Comparison of ENCODE assay signal across 19 cellular contexts in the genomic region with DNA sequence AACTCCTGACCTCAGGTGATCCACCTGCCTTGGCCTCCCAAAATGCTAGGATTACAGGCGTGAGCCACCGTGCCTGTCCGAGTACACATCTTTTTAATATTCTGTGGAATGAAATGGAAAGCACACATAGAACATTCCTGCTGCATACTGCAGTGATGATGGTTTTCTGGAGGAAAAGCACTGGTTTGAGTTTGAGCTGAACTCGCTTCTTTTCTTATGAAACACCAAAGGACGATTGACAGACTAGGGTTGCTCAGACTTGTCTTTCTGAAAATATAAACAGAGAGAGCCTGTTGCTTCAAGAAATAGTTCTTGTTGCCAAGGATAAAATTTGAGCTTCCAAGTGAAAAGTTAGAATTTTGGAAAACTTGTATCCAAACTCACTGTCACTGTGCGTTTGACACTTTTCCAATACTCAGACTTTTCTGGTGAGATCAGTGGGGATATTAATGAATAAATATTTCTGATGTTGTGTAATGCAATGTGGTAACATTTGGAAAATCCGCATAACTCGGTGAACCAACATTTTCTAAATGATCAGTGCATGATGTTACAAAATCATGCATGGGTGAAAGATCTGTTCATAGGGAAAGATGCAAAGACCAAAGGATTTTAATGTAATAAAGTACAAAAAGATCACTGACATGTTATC. TPM values are rescaled to one million over a fixed set of nuclear protein-coding genes. Genes with fewer than 3 reads are reported as not detected.
DNase-seq lines count a peak whose midpoint lies in the region; ATAC-seq, FAIRE-seq and TF ChIP-seq lines count a peak whose summit lies in the region.
"Had no signal": no experiment of that assay in that cellular context is flagged by ENCODE, and none has a peak within 500 bp of the region (broad histone marks: within the 10 kb centered on the region; RNA-seq: fewer than 3 reads in every experiment).

No MANE protein-coding gene starts in this region.

- H3K27me3 Mint-ChIP-seq in T-cell, result no peaks in the 10 kb centered on the region

- H3K27ac ChIP-seq in foreskin keratinocyte, result no peak overlapping the region
- H3K27ac ChIP-seq in HepG2 (ENCODE audit: extremely low read length, insufficient read depth, low read length), result no peak overlapping the region
- H3K27ac ChIP-seq: SK-N-MC had no signal

- H3K79me2 ChIP-seq in HepG2 (ENCODE audit: insufficient read depth, low read length), result no peaks in the 10 kb centered on the region

- TF ChIP-seq EP300 in HepG2 (IDR thresholded peaks at IDR 0.05; ENCODE audit: low read depth in 2 of 2, low read length in 2 of 2) (no peak), HepG2 (CRISPR knock-in tag; IDR thresholded peaks at IDR 0.05; ENCODE audit: borderline replicate concordance) (no peak)

- no peak overlapping the region for H2AFZ ChIP-seq in HepG2 (ENCODE audit: low read length)

- peak overlapping the region; percentile 62 for H3K9ac ChIP-seq in adipocyte (ENCODE audit: low read length)
- no peak overlapping the region for H3K9ac ChIP-seq in HepG2 (ENCODE audit: insufficient read depth, low read depth, low read length)

- H3K4me1 ChIP-seq in adipocyte (ENCODE audit: control insufficient read depth, insufficient read depth, low read length) (peaks cover 27% of the 10 kb centered on the region), foreskin keratinocyte (no peaks in the 10 kb centered on the region), HepG2 (ENCODE audit: insufficient read depth, low read length) (no peaks in the 10 kb centered on the region)
- H3K4me1 ChIP-seq: Caco-2 had no signal

- no peak overlapping the region for H3K4me3 Mint-ChIP-seq in T-cell
- H3K4me3 Mint-ChIP-seq: H9 had no signal

- H3K9me3 ChIP-seq in adipocyte (ENCODE audit: control insufficient read depth, low read length) (no peaks in the 10 kb centered on the region), HepG2 (ENCODE audit: low read length) (no peaks in the 10 kb centered on the region)
- H3K9me3 ChIP-seq: Caco-2 had no signal

- no peaks in the 10 kb centered on the region for H3K9me3 Mint-ChIP-seq in T-cell

- DNase-seq in AG09309 (ENCODE audit: low read depth) (peak; percentile 8), adipocyte (ENCODE audit: low read depth) (no peak), foreskin keratinocyte (peak; percentile 5 to 48), sciatic nerve (ENCODE audit: low spot score) (no peak), T-cell (no peak), glomerular visceral epithelial cell (ENCODE audit: extremely low spot score) (no peak), HepG2 (ENCODE audit: low spot score) (no peak)
- DNase-seq: 8988T, AML-193, Caco-2, DMS53, H9, MG63, NCI-H1092 treated with DMSO at 0.1 percent for 48 hours, NCI-H1694, NCI-H2107, NCI-H748 treated with DMSO at 0.1 percent for 48 hours had no signal

- no peak overlapping the region for H3K4me2 ChIP-seq in HepG2 (ENCODE audit: low read depth, low read length)

- ATAC-seq in foreskin keratinocyte (no peak), sciatic nerve (peak; percentile 80), GM21825 (IDR thresholded peaks at IDR 0.05; ENCODE audit: unreplicated experiment) (no peak), T-cell (replicated peaks in 1 of 4) (no peak), HepG2 (no peak)

- no peak for TF ChIP-seq RAD21 in HepG2 (CRISPR knock-in tag; IDR thresholded peaks at IDR 0.05)

- no peak for FAIRE-seq in HepG2 (lab: Jason Lieb, UNC)

- in situ Hi-C loops in HepG2 (cut with HindIII; ENCODE audit: extremely low pct_ligation_motif_present, low pct_unique_long_range_greater_than_20kb), result no loop called here

- CTCF ChIA-PET in T-cell (lab: Charles Lee) (no interaction called here), HepG2 (lab: Yijun Ruan, JAX; ENCODE audit: low intra/inter-chr PET ratio, low total read pairs) (no interaction called here)

- no peak overlapping the region for H3K4me3 ChIP-seq in AG09309 (ENCODE audit: control insufficient read depth, low read depth, low read length)
- H3K4me3 ChIP-seq in adipocyte (ENCODE audit: low read length), result peak overlapping the region; percentile 56
- no peak overlapping the region for H3K4me3 ChIP-seq in HepG2 (replicated peaks in 1 of 3; ENCODE audit: insufficient read depth in 1 of 3, low read depth in 2 of 3, low read length in 3 of 3)
- H3K4me3 ChIP-seq: MG63, SK-N-MC had no signal

- POLR2A ChIA-PET in T-cell (lab: Charles Lee) (interaction anchor here in 1 of 2 donors (0.7 kb wide), 1 partner anchor 48 kb away, joined by 5 read pairs; no protein-coding TSS in a partner anchor), HepG2 (lab: Yijun Ruan, JAX) (no interaction called here)

- H3K36me3 Mint-ChIP-seq in T-cell, result peaks cover 23% of the 10 kb centered on the region

- no peaks in the 10 kb centered on the region for H4K20me1 ChIP-seq in HepG2 (ENCODE audit: insufficient read depth, low read length)

- BruUV-seq in HepG2 (replicated peaks; lab: Mats Ljungman, UMichigan), result no TSS peak

- no peaks in the 10 kb centered on the region for H3K36me3 ChIP-seq in adipocyte (ENCODE audit: control insufficient read depth, insufficient read depth, low read length, severe bottlenecking)
- peaks cover 0 to 2% of the 10 kb centered on the region in 2 experiments; a peak in 1 of 5 replicates for H3K36me3 ChIP-seq in HepG2 (replicated peaks in 1 of 2; ENCODE audit: control insufficient read depth in 1 of 2, insufficient read depth in 2 of 2, low read length in 2 of 2)
- H3K36me3 ChIP-seq: MG63 had no signal

- no peak overlapping the region for H3K27ac Mint-ChIP-seq in T-cell
- H3K27ac Mint-ChIP-seq: H9 had no signal

- WGBS in HepG2 (ENCODE audit: low lambda C conversion rate), result 87% methylated on average over 8 of the region's 8 CpGs

- peaks cover 3 to 4% (median 3%) of the 10 kb centered on the region in 3 donors for H3K4me1 Mint-ChIP-seq in T-cell
- H3K4me1 Mint-ChIP-seq: H9 had no signal

- H3K27me3 ChIP-seq in adipocyte (replicated peaks; ENCODE audit: control insufficient read depth, insufficient read depth, low read length), result no peaks in the 10 kb centered on the region
- H3K27me3 ChIP-seq in foreskin keratinocyte, result no peaks in the 10 kb centered on the region
- no peaks in the 10 kb centered on the region for H3K27me3 ChIP-seq in HepG2 (ENCODE audit: control insufficient read depth in 1 of 2, insufficient read depth in 2 of 2, low read length in 2 of 2)
- H3K27me3 ChIP-seq: MG63 had no signal

- intact Hi-C loops in sciatic nerve (cut with DNase I), result no loop called here
- intact Hi-C loops in HepG2 (cut with micrococcal nuclease; ENCODE audit: unreplicated experiment), result no loop called here

- TF ChIP-seq POLR2A in HepG2 (IDR thresholded peaks at IDR 0.05; ENCODE audit: insufficient read depth in 1 of 2, low read depth in 2 of 2, low read length in 2 of 2), result no peak

- TF ChIP-seq CTCF in AG09309 (IDR thresholded peaks at IDR 0.05; ENCODE audit: control insufficient read depth, insufficient read depth, low read depth, low read length, missing control alignments), result no peak
- TF ChIP-seq CTCF in foreskin keratinocyte (conservative IDR thresholded peaks at IDR 0.05), result no peak
- TF ChIP-seq CTCF in HepG2 (CRISPR knock-in tag; IDR thresholded peaks at IDR 0.05), result no peak

RNA-seq across cellular contexts. Expression of a gene that starts 15.0 kb away (rescaled TPM):
- total RNA-seq in foreskin keratinocyte, result 4.4 and 4.7 TPM in 2 replicates
- 1.8 TPM in 2 replicates for polyA plus RNA-seq in foreskin keratinocyte
- 11.2 TPM for total RNA-seq in sciatic nerve
- 1 to 10 TPM; 5.7 to 7.6 (median 6.7) TPM for total RNA-seq in T-cell
- total RNA-seq in HepG2 (2016; rRNA removed; fragmentation: Illumina TruSeq; extraction: Trizol), result 2.6 and 4.4 TPM in 2 replicates
- total RNA-seq in HepG2 (2016; cell fraction: cytosol; rRNA removed; fragmentation: Illumina TruSeq; extraction: Trizol; ENCODE audit: low read depth), result 2.1 and 2.2 TPM in 2 replicates
- 2.2 and 4.0 TPM in 2 replicates for total RNA-seq in HepG2 (2016; cell fraction: insoluble cytoplasmic fraction; rRNA removed; fragmentation: Illumina TruSeq; extraction: Trizol)
- total RNA-seq in HepG2 (2016; cell fraction: membrane; rRNA removed; fragmentation: Illumina TruSeq; extraction: Trizol), result 2.5 and 3.6 TPM in 2 replicates
- total RNA-seq in HepG2 (2016; cell fraction: nucleus; rRNA removed; fragmentation: Illumina TruSeq; extraction: Trizol), result 3.9 and 4.6 TPM in 2 replicates
- 2.2 and 2.4 TPM in 2 replicates for polyA plus RNA-seq in HepG2 (2011; rRNA removed)
- 1.8 and 1.9 TPM in 2 replicates for polyA plus RNA-seq in HepG2 (2011; cell fraction: cytosol; rRNA removed)
- polyA plus RNA-seq in HepG2 (2011; cell fraction: nucleus; rRNA removed), result 3.2 and 4.1 TPM in 2 replicates
- 1.9 and 2.7 TPM in 2 replicates for polyA plus RNA-seq in HepG2 (2012)
- polyA plus RNA-seq in HepG2 (2016; cell fraction: cytosol; fragmentation: Illumina TruSeq; extraction: Trizol; ENCODE audit: low read depth), result 1.0 and 1.5 TPM in 2 replicates
- polyA plus RNA-seq in HepG2 (2016; cell fraction: insoluble cytoplasmic fraction; fragmentation: Illumina TruSeq; extraction: Trizol; ENCODE audit: low read depth), result 1.4 and 1.8 TPM in 2 replicates
- 2.2 TPM in 2 replicates for polyA plus RNA-seq in HepG2 (2016; cell fraction: membrane; fragmentation: Illumina TruSeq; extraction: Trizol; ENCODE audit: low read depth)
- polyA plus RNA-seq in HepG2 (2016; cell fraction: nucleus; fragmentation: Illumina TruSeq; extraction: Trizol; ENCODE audit: insufficient read depth, low read depth), result 5.5 and 6.9 TPM in 2 replicates
- 2.7 and 3.5 TPM in 2 replicates for polyA minus RNA-seq in HepG2 (2011; rRNA and poly(A)+ RNA removed; ENCODE audit: low replicate concordance)
- polyA minus RNA-seq in HepG2 (2011; cell fraction: cytosol; rRNA and poly(A)+ RNA removed), result 1.4 and 2.6 TPM in 2 replicates
- 8.1 and 9.9 TPM in 2 replicates for polyA minus RNA-seq in HepG2 (2011; cell fraction: nucleus; rRNA and poly(A)+ RNA removed)

RNA-seq across cellular contexts. Expression of a gene that starts 15.2 kb away (rescaled TPM):
- total RNA-seq in foreskin keratinocyte (18.0 and 19.6 TPM in 2 replicates), sciatic nerve (36.6 TPM), T-cell (10 to 100 TPM; 15.8 to 19.7 (median 18.7) TPM), HepG2 (2016; rRNA removed; fragmentation: Illumina TruSeq; extraction: Trizol) (45.2 and 48.2 TPM in 2 replicates)
- polyA plus RNA-seq in foreskin keratinocyte (26.3 and 28.3 TPM in 2 replicates), HepG2 (2011; rRNA removed) (22.5 and 28.8 TPM in 2 replicates)
- total RNA-seq in HepG2 (2016; cell fraction: cytosol; rRNA removed; fragmentation: Illumina TruSeq; extraction: Trizol; ENCODE audit: low read depth), result 182 and 196 TPM in 2 replicates
- total RNA-seq in HepG2 (2016; cell fraction: insoluble cytoplasmic fraction; rRNA removed; fragmentation: Illumina TruSeq; extraction: Trizol), result 45.7 and 49.4 TPM in 2 replicates
- total RNA-seq in HepG2 (2016; cell fraction: membrane; rRNA removed; fragmentation: Illumina TruSeq; extraction: Trizol), result 127 and 132 TPM in 2 replicates
- total RNA-seq in HepG2 (2016; cell fraction: nucleus; rRNA removed; fragmentation: Illumina TruSeq; extraction: Trizol), result 14.9 and 18.9 TPM in 2 replicates
- polyA plus RNA-seq in HepG2 (2011; cell fraction: cytosol; rRNA removed), result 13.4 and 24.1 TPM in 2 replicates
- polyA plus RNA-seq in HepG2 (2011; cell fraction: nucleus; rRNA removed), result 5.7 and 6.2 TPM in 2 replicates
- polyA plus RNA-seq in HepG2 (2012), result 34.3 and 43.7 TPM in 2 replicates
- polyA plus RNA-seq in HepG2 (2016; cell fraction: cytosol; fragmentation: Illumina TruSeq; extraction: Trizol; ENCODE audit: low read depth), result 234 and 253 TPM in 2 replicates
- polyA plus RNA-seq in HepG2 (2016; cell fraction: insoluble cytoplasmic fraction; fragmentation: Illumina TruSeq; extraction: Trizol; ENCODE audit: low read depth), result 43.8 and 48.4 TPM in 2 replicates
- polyA plus RNA-seq in HepG2 (2016; cell fraction: membrane; fragmentation: Illumina TruSeq; extraction: Trizol; ENCODE audit: low read depth), result 121 and 145 TPM in 2 replicates
- 27.4 and 30.9 TPM in 2 replicates for polyA plus RNA-seq in HepG2 (2016; cell fraction: nucleus; fragmentation: Illumina TruSeq; extraction: Trizol; ENCODE audit: insufficient read depth, low read depth)
- 1.9 and 2.1 TPM in 2 replicates for polyA minus RNA-seq in HepG2 (2011; rRNA and poly(A)+ RNA removed; ENCODE audit: low replicate concordance)
- polyA minus RNA-seq in HepG2 (2011; cell fraction: cytosol; rRNA and poly(A)+ RNA removed), result 3.4 and 7.3 TPM in 2 replicates
- polyA minus RNA-seq in HepG2 (2011; cell fraction: nucleus; rRNA and poly(A)+ RNA removed), result 10.8 and 11.4 TPM in 2 replicates

RNA-seq across cellular contexts. Expression of a gene that starts 17.2 kb away (rescaled TPM):
- not detected in 2 replicates for total RNA-seq in foreskin keratinocyte
- 0.02 TPM in 1 of 2 replicates, not detected in the other for polyA plus RNA-seq in foreskin keratinocyte
- 0.31 TPM for total RNA-seq in sciatic nerve
- 1 to 10 TPM in 2 of 5 donors, under 1 TPM in 3; 0.20 to 1.7 (median 0.88) TPM for total RNA-seq in T-cell
- total RNA-seq in HepG2 (2016; rRNA removed; fragmentation: Illumina TruSeq; extraction: Trizol), result 0.15 and 0.24 TPM in 2 replicates
- not detected in 2 replicates for total RNA-seq in HepG2 (2016; cell fraction: cytosol; rRNA removed; fragmentation: Illumina TruSeq; extraction: Trizol; ENCODE audit: low read depth)
- total RNA-seq in HepG2 (2016; cell fraction: insoluble cytoplasmic fraction; rRNA removed; fragmentation: Illumina TruSeq; extraction: Trizol), result 0.11 TPM in 1 of 2 replicates, not detected in the other
- total RNA-seq in HepG2 (2016; cell fraction: membrane; rRNA removed; fragmentation: Illumina TruSeq; extraction: Trizol), result 0.06 TPM in 1 of 2 replicates, not detected in the other
- total RNA-seq in HepG2 (2016; cell fraction: nucleus; rRNA removed; fragmentation: Illumina TruSeq; extraction: Trizol), result 0.28 TPM in 1 of 2 replicates, not detected in the other
- polyA plus RNA-seq in HepG2 (2011; rRNA removed), result 0.14 and 0.21 TPM in 2 replicates
- polyA plus RNA-seq in HepG2 (2011; cell fraction: cytosol; rRNA removed), result 0.04 and 0.05 TPM in 2 replicates
- polyA plus RNA-seq in HepG2 (2011; cell fraction: nucleus; rRNA removed), result 0.24 and 0.28 TPM in 2 replicates
- polyA plus RNA-seq in HepG2 (2012), result 0.32 and 0.42 TPM in 2 replicates
- 0.03 TPM in 1 of 2 replicates, not detected in the other for polyA plus RNA-seq in HepG2 (2016; cell fraction: cytosol; fragmentation: Illumina TruSeq; extraction: Trizol; ENCODE audit: low read depth)
- polyA plus RNA-seq in HepG2 (2016; cell fraction: insoluble cytoplasmic fraction; fragmentation: Illumina TruSeq; extraction: Trizol; ENCODE audit: low read depth), result 0.09 and 0.15 TPM in 2 replicates
- polyA plus RNA-seq in HepG2 (2016; cell fraction: membrane; fragmentation: Illumina TruSeq; extraction: Trizol; ENCODE audit: low read depth), result 0.07 TPM in 1 of 2 replicates, not detected in the other
- 0.53 and 0.57 TPM in 2 replicates for polyA plus RNA-seq in HepG2 (2016; cell fraction: nucleus; fragmentation: Illumina TruSeq; extraction: Trizol; ENCODE audit: insufficient read depth, low read depth)
- 0.80 and 1.0 TPM in 2 replicates for polyA minus RNA-seq in HepG2 (2011; rRNA and poly(A)+ RNA removed; ENCODE audit: low replicate concordance)
- polyA minus RNA-seq in HepG2 (2011; cell fraction: cytosol; rRNA and poly(A)+ RNA removed), result not detected in 2 replicates
- polyA minus RNA-seq in HepG2 (2011; cell fraction: nucleus; rRNA and poly(A)+ RNA removed), result 0.37 and 0.39 TPM in 2 replicates

RNA-seq across cellular contexts. Expression of a gene that starts 34.9 kb away (rescaled TPM):
- total RNA-seq in foreskin keratinocyte, result 4.2 and 4.5 TPM in 2 replicates
- 7.8 and 8.5 TPM in 2 replicates for polyA plus RNA-seq in foreskin keratinocyte
- 10.8 TPM for total RNA-seq in sciatic nerve
- total RNA-seq in T-cell, result 10 to 100 TPM; 12.4 to 15.3 (median 13.9) TPM
- total RNA-seq in HepG2 (2016; rRNA removed; fragmentation: Illumina TruSeq; extraction: Trizol), result 4.8 and 5.3 TPM in 2 replicates
- 10.8 and 12.2 TPM in 2 replicates for total RNA-seq in HepG2 (2016; cell fraction: cytosol; rRNA removed; fragmentation: Illumina TruSeq; extraction: Trizol; ENCODE audit: low read depth)
- total RNA-seq in HepG2 (2016; cell fraction: insoluble cytoplasmic fraction; rRNA removed; fragmentation: Illumina TruSeq; extraction: Trizol), result 2.9 and 3.7 TPM in 2 replicates
- 3.9 and 5.2 TPM in 2 replicates for total RNA-seq in HepG2 (2016; cell fraction: membrane; rRNA removed; fragmentation: Illumina TruSeq; extraction: Trizol)
- 2.9 and 5.1 TPM in 2 replicates for total RNA-seq in HepG2 (2016; cell fraction: nucleus; rRNA removed; fragmentation: Illumina TruSeq; extraction: Trizol)
- 4.3 and 5.5 TPM in 2 replicates for polyA plus RNA-seq in HepG2 (2011; rRNA removed)
- polyA plus RNA-seq in HepG2 (2011; cell fraction: cytosol; rRNA removed), result 3.5 and 5.8 TPM in 2 replicates
- 1.6 and 3.2 TPM in 2 replicates for polyA plus RNA-seq in HepG2 (2011; cell fraction: nucleus; rRNA removed)
- 2.2 and 6.4 TPM in 2 replicates for polyA plus RNA-seq in HepG2 (2012)
- polyA plus RNA-seq in HepG2 (2016; cell fraction: cytosol; fragmentation: Illumina TruSeq; extraction: Trizol; ENCODE audit: low read depth), result 5.6 and 5.8 TPM in 2 replicates
- polyA plus RNA-seq in HepG2 (2016; cell fraction: insoluble cytoplasmic fraction; fragmentation: Illumina TruSeq; extraction: Trizol; ENCODE audit: low read depth), result 6.1 and 6.6 TPM in 2 replicates
- polyA plus RNA-seq in HepG2 (2016; cell fraction: membrane; fragmentation: Illumina TruSeq; extraction: Trizol; ENCODE audit: low read depth), result 5.2 and 6.0 TPM in 2 replicates
- polyA plus RNA-seq in HepG2 (2016; cell fraction: nucleus; fragmentation: Illumina TruSeq; extraction: Trizol; ENCODE audit: insufficient read depth, low read depth), result 5.7 and 7.0 TPM in 2 replicates
- 1.6 and 1.8 TPM in 2 replicates for polyA minus RNA-seq in HepG2 (2011; rRNA and poly(A)+ RNA removed; ENCODE audit: low replicate concordance)
- 1.3 and 2.1 TPM in 2 replicates for polyA minus RNA-seq in HepG2 (2011; cell fraction: cytosol; rRNA and poly(A)+ RNA removed)
- polyA minus RNA-seq in HepG2 (2011; cell fraction: nucleus; rRNA and poly(A)+ RNA removed), result 8.0 and 9.6 TPM in 2 replicates

RNA-seq across cellular contexts. Expression of a gene that starts 35.1 kb away (rescaled TPM):
- total RNA-seq in foreskin keratinocyte (30.4 and 36.1 TPM in 2 replicates), sciatic nerve (45.6 TPM), T-cell (10 to 100 TPM; 23.5 to 62.9 (median 58.3) TPM), HepG2 (2016; rRNA removed; fragmentation: Illumina TruSeq; extraction: Trizol) (18.7 and 64.6 TPM in 2 replicates)
- polyA plus RNA-seq in foreskin keratinocyte (29.6 and 34.4 TPM in 2 replicates), HepG2 (2011; rRNA removed) (113 and 120 TPM in 2 replicates)
- total RNA-seq in HepG2 (2016; cell fraction: cytosol; rRNA removed; fragmentation: Illumina TruSeq; extraction: Trizol; ENCODE audit: low read depth), result 7.7 and 10.2 TPM in 2 replicates
- total RNA-seq in HepG2 (2016; cell fraction: insoluble cytoplasmic fraction; rRNA removed; fragmentation: Illumina TruSeq; extraction: Trizol), result 17.1 and 62.4 TPM in 2 replicates
- 13.7 and 16.5 TPM in 2 replicates for total RNA-seq in HepG2 (2016; cell fraction: membrane; rRNA removed; fragmentation: Illumina TruSeq; extraction: Trizol)
- 78.4 and 82.0 TPM in 2 replicates for total RNA-seq in HepG2 (2016; cell fraction: nucleus; rRNA removed; fragmentation: Illumina TruSeq; extraction: Trizol)
- 56.7 and 104 TPM in 2 replicates for polyA plus RNA-seq in HepG2 (2011; cell fraction: cytosol; rRNA removed)
- 450 and 596 TPM in 2 replicates for polyA plus RNA-seq in HepG2 (2011; cell fraction: nucleus; rRNA removed)
- 41.5 and 50.0 TPM in 2 replicates for polyA plus RNA-seq in HepG2 (2012)
- polyA plus RNA-seq in HepG2 (2016; cell fraction: cytosol; fragmentation: Illumina TruSeq; extraction: Trizol; ENCODE audit: low read depth), result 9.2 and 9.6 TPM in 2 replicates
- 19.1 and 25.3 TPM in 2 replicates for polyA plus RNA-seq in HepG2 (2016; cell fraction: insoluble cytoplasmic fraction; fragmentation: Illumina TruSeq; extraction: Trizol; ENCODE audit: low read depth)
- polyA plus RNA-seq in HepG2 (2016; cell fraction: membrane; fragmentation: Illumina TruSeq; extraction: Trizol; ENCODE audit: low read depth), result 9.6 and 14.2 TPM in 2 replicates
- polyA plus RNA-seq in HepG2 (2016; cell fraction: nucleus; fragmentation: Illumina TruSeq; extraction: Trizol; ENCODE audit: insufficient read depth, low read depth), result 186 and 190 TPM in 2 replicates
- polyA minus RNA-seq in HepG2 (2011; rRNA and poly(A)+ RNA removed; ENCODE audit: low replicate concordance), result 93.6 and 129 TPM in 2 replicates
- 49.2 and 50.5 TPM in 2 replicates for polyA minus RNA-seq in HepG2 (2011; cell fraction: cytosol; rRNA and poly(A)+ RNA removed)
- 100 and 101 TPM in 2 replicates for polyA minus RNA-seq in HepG2 (2011; cell fraction: nucleus; rRNA and poly(A)+ RNA removed)

Comparison
In these comparisons a context has a peak if more than half of its experiments do, and no peak if none do; other contexts are left out.
1. DNase-seq: peak in AG09309 (single experiment) and foreskin keratinocyte (2 of 2); none in adipocyte (single experiment), sciatic nerve (single experiment), T-cell (0 of 34), glomerular visceral epithelial cell (single experiment) and HepG2 (single experiment).